ENCODE assay signal across 20 cellular contexts in genomic region chr3:171231361-171231760, GRCh38.
A peak's percentile ranks its signal among the peaks of the same experiment; 100 is the strongest.
DNase-seq lines count a peak whose midpoint lies in the region; ATAC-seq, FAIRE-seq and TF ChIP-seq lines count a peak whose summit lies in the region.
"Had no signal": no experiment of that assay in that cellular context is flagged by ENCODE, and none has a peak within 500 bp of the region (broad histone marks: within the 10 kb centered on the region; RNA-seq: fewer than 3 reads in every experiment).

No MANE protein-coding gene starts in this region.

- peak overlapping the region; percentile 84 for H3K27ac Mint-ChIP-seq in activated naive CD4-positive, alpha-beta T cell treated with anti-CD3 and anti-CD28 coated beads, Interleukin-2, amount 50 U/mL, for 24 hours
- H3K27ac Mint-ChIP-seq in WTC11 (0 out of 2 replicates have a peak overlapping the region, but pooled peaks have one; percentile 9), neural progenitor cell (no peak overlapping the region)

- H3K4me3 ChIP-seq in endothelial cell of umbilical vein (replicated peaks in 1 of 3; ENCODE audit: insufficient read depth in 1 of 3, low read depth in 1 of 3, low read length in 3 of 3) = no peak overlapping the region
- no peak overlapping the region for H3K4me3 ChIP-seq in neural progenitor cell
- H3K4me3 ChIP-seq: A549 had no signal

- no peak overlapping the region for H3K4me3 Mint-ChIP-seq in activated naive CD4-positive, alpha-beta T cell treated with anti-CD3 and anti-CD28 coated beads, Interleukin-2, amount 50 U/mL, for 24 hours
- H3K4me3 Mint-ChIP-seq in WTC11 = no peak overlapping the region
- H3K4me3 Mint-ChIP-seq in neural progenitor cell = no peak overlapping the region
- H3K4me3 Mint-ChIP-seq: CD4-positive, alpha-beta memory T cell had no signal

- H2AFZ ChIP-seq in endothelial cell of umbilical vein (ENCODE audit: low read depth, low read length) = no peak overlapping the region
- H2AFZ ChIP-seq in neural progenitor cell (replicated peaks) = peak overlapping the region; percentile 27

- FAIRE-seq in endothelial cell of umbilical vein (lab: Jason Lieb, UNC) = peak; percentile 8
- FAIRE-seq: A549 had no signal

- CTCF ChIA-PET in WTC11 (lab: Charles Lee) = interaction anchor here (0.9 to 1.0 kb wide), 2 partner anchors 11 to 59 kb away, joined by 3 read pairs; no protein-coding TSS in a partner anchor
- CTCF ChIA-PET in endothelial cell of umbilical vein (lab: Charles Lee) = interaction anchor here (0.6 to 1.5 kb wide), 6 partner anchors 9 to 273 kb away, joined by 3 to 6 read pairs (median 4); no protein-coding TSS in a partner anchor

- dilution Hi-C loops in endothelial cell of umbilical vein (cut with MboI; ENCODE audit: extremely low pct_ligation_motif_present, low sequenced_read_pairs) = no loop called here

- H3K9me3 Mint-ChIP-seq in activated naive CD4-positive, alpha-beta T cell treated with anti-CD3 and anti-CD28 coated beads, Interleukin-2, amount 50 U/mL, for 24 hours = no peaks in the 10 kb centered on the region
- H3K9me3 Mint-ChIP-seq in WTC11 (peaks cover under 1% of the 10 kb centered on the region), neural progenitor cell (no peaks in the 10 kb centered on the region)

- H3K36me3 ChIP-seq in endothelial cell of umbilical vein (ENCODE audit: control insufficient read depth in 2 of 2, extremely low read depth in 1 of 2, insufficient read depth in 2 of 2, low read length in 2 of 2) = no peaks in the 10 kb centered on the region
- H3K36me3 ChIP-seq in neural progenitor cell = no peaks in the 10 kb centered on the region

- ATAC-seq in WTC11 (peak; percentile 24; the same call in 1 of the 2 replicates), HG02970 (IDR thresholded peaks at IDR 0.05; ENCODE audit: low FRiP score, unreplicated experiment) (no peak)
- ATAC-seq: A549, PC-3 had no signal

- peaks cover 67% of the 10 kb centered on the region for H3K4me1 Mint-ChIP-seq in activated naive CD4-positive, alpha-beta T cell treated with anti-CD3 and anti-CD28 coated beads, Interleukin-2, amount 50 U/mL, for 24 hours
- peaks cover 43% of the 10 kb centered on the region for H3K4me1 Mint-ChIP-seq in WTC11
- peaks cover 14% of the 10 kb centered on the region for H3K4me1 Mint-ChIP-seq in neural progenitor cell

- H3K36me3 Mint-ChIP-seq in activated naive CD4-positive, alpha-beta T cell treated with anti-CD3 and anti-CD28 coated beads, Interleukin-2, amount 50 U/mL, for 24 hours = peaks cover 28% of the 10 kb centered on the region
- peaks cover 5% of the 10 kb centered on the region for H3K36me3 Mint-ChIP-seq in WTC11
- peaks cover 3% of the 10 kb centered on the region for H3K36me3 Mint-ChIP-seq in neural progenitor cell

- H3K27me3 ChIP-seq in endothelial cell of umbilical vein (ENCODE audit: control insufficient read depth in 2 of 2, insufficient read depth in 2 of 2, low read length in 2 of 2) = no peaks in the 10 kb centered on the region
- no peaks in the 10 kb centered on the region for H3K27me3 ChIP-seq in neural progenitor cell

- H3K9ac ChIP-seq in endothelial cell of umbilical vein (replicated peaks; ENCODE audit: extremely low read depth, insufficient read depth, low read length) (no peak overlapping the region), neural progenitor cell (no peak overlapping the region)

- no peak overlapping the region for H3K4me2 ChIP-seq in endothelial cell of umbilical vein (ENCODE audit: insufficient read depth, low read length)
- H3K4me2 ChIP-seq in neural progenitor cell = no peak overlapping the region
- H3K4me2 ChIP-seq: A549 had no signal

- no peak for TF ChIP-seq POLR2A in endothelial cell of umbilical vein (IDR thresholded peaks at IDR 0.05; ENCODE audit: low read depth, low read length)

- no peaks in the 10 kb centered on the region for H3K9me1 ChIP-seq in endothelial cell of umbilical vein (replicated peaks; ENCODE audit: control insufficient read depth, extremely low read depth, insufficient read depth, low read length)

- H3K79me2 ChIP-seq in endothelial cell of umbilical vein (ENCODE audit: control insufficient read depth, insufficient read depth, low read length) (no peaks in the 10 kb centered on the region), neural progenitor cell (ENCODE audit: low read depth) (no peaks in the 10 kb centered on the region)

- H3F3A ChIP-seq in neural progenitor cell (ENCODE audit: low read depth) = no peaks in the 10 kb centered on the region

- no TSS peak for BruUV-seq in endothelial cell of umbilical vein (replicated peaks; lab: Mats Ljungman, UMichigan)

- H3K4me1 ChIP-seq in endothelial cell of umbilical vein (ENCODE audit: control insufficient read depth, extremely low read depth, insufficient read depth, low read length) (peaks cover 10% of the 10 kb centered on the region), neural progenitor cell (no peaks in the 10 kb centered on the region)
- H3K4me1 ChIP-seq: A549 had no signal

- intact Hi-C loops in endothelial cell of umbilical vein (cut with micrococcal nuclease) = no loop called here

- no peak overlapping the region for H3K27ac ChIP-seq in endothelial cell of umbilical vein (ENCODE audit: insufficient read depth, low read depth, low read length)
- H3K27ac ChIP-seq in neural progenitor cell = no peak overlapping the region
- H3K27ac ChIP-seq: A549 had no signal

- POLR2A ChIA-PET in WTC11 (lab: Charles Lee) = no interaction called here
- POLR2A ChIA-PET in endothelial cell of umbilical vein (lab: Charles Lee) = interaction anchor here (0.7 kb wide), 1 partner anchor 11 kb away, joined by 4 read pairs; no protein-coding TSS in a partner anchor

- no peaks in the 10 kb centered on the region for H3K9me3 ChIP-seq in endothelial cell of umbilical vein (replicated peaks; ENCODE audit: control insufficient read depth, insufficient read depth, low read length)
- H3K9me3 ChIP-seq in neural progenitor cell (ENCODE audit: low read depth) = no peaks in the 10 kb centered on the region
- H3K9me3 ChIP-seq: A549 had no signal

- no peaks in the 10 kb centered on the region for H3K27me3 Mint-ChIP-seq in activated naive CD4-positive, alpha-beta T cell treated with anti-CD3 and anti-CD28 coated beads, Interleukin-2, amount 50 U/mL, for 24 hours
- H3K27me3 Mint-ChIP-seq in WTC11 (ENCODE audit: low read depth) (no peaks in the 10 kb centered on the region), neural progenitor cell (ENCODE audit: insufficient read depth, low read depth) (no peaks in the 10 kb centered on the region)
- H3K27me3 Mint-ChIP-seq: CD4-positive, alpha-beta memory T cell had no signal

- TF ChIP-seq CTCF in WTC11 (IDR thresholded peaks at IDR 0.05) (no peak), endothelial cell of umbilical vein (IDR thresholded peaks at IDR 0.05; ENCODE audit: extremely low read depth in 1 of 2, insufficient read depth in 1 of 2, low read depth in 1 of 2, low read length in 2 of 2) (no peak), neural progenitor cell (IDR thresholded peaks at IDR 0.05) (no peak)

- no peak for DNase-seq in activated naive CD4-positive, alpha-beta T cell treated with Interleukin-2 at 50 U/mL for 16 hours
- DNase-seq in WTC11 (ENCODE audit: low spot score) (no peak), endothelial cell of umbilical vein (ENCODE audit: low read depth, low spot score) (no peak), neural progenitor cell (ENCODE audit: low spot score) (no peak)
- no peak for DNase-seq in stimulated activated naive CD4-positive, alpha-beta T cell treated with Interleukin-2 at 50 U/mL for 16 hours (lab: John Stamatoyannopoulos, UW)
- DNase-seq: CD4-positive, alpha-beta memory T cell; DMS153; GDM1; HCEC 1CT; KBM-7; MV-4-11; NCI-H1694 treated with DMSO at 0.1 percent for 48 hours; NCI-H2227 treated with DMSO at 0.1 percent for 48 hours; NCI-H510A treated with DMSO at 0.1 percent for 48 hours; PC-3; RPMI8226; SHP77 treated with DMSO at 0.1 percent for 48 hours had no signal

- H4K20me1 ChIP-seq in endothelial cell of umbilical vein (replicated peaks; ENCODE audit: control insufficient read depth, extremely low read depth, insufficient read depth, low read length) (no peaks in the 10 kb centered on the region), neural progenitor cell (ENCODE audit: low read depth) (no peaks in the 10 kb centered on the region)

TF ChIP-seq in WTC11, 78 proteins besides CTCF, POLR2A, EP300 and RAD21 (continues in another document):
- no peak for TF ChIP-seq ZSCAN18 (CRISPR knock-in tag; IDR thresholded peaks at IDR 0.05)

TF ChIP-seq in endothelial cell of umbilical vein, 7 proteins besides CTCF, POLR2A, EP300 and RAD21:
- TF ChIP-seq FOS (IDR thresholded peaks at IDR 0.05; ENCODE audit: borderline replicate concordance, insufficient read depth, low read length) (no peak), POLR2AphosphoS5 (IDR thresholded peaks at IDR 0.05; ENCODE audit: insufficient read depth, low read depth, low read length) (no peak), JUN (IDR thresholded peaks at IDR 0.05; ENCODE audit: borderline replicate concordance, insufficient read depth, insufficient read length, low read depth) (no peak)
